In the genomic region with DNA sequence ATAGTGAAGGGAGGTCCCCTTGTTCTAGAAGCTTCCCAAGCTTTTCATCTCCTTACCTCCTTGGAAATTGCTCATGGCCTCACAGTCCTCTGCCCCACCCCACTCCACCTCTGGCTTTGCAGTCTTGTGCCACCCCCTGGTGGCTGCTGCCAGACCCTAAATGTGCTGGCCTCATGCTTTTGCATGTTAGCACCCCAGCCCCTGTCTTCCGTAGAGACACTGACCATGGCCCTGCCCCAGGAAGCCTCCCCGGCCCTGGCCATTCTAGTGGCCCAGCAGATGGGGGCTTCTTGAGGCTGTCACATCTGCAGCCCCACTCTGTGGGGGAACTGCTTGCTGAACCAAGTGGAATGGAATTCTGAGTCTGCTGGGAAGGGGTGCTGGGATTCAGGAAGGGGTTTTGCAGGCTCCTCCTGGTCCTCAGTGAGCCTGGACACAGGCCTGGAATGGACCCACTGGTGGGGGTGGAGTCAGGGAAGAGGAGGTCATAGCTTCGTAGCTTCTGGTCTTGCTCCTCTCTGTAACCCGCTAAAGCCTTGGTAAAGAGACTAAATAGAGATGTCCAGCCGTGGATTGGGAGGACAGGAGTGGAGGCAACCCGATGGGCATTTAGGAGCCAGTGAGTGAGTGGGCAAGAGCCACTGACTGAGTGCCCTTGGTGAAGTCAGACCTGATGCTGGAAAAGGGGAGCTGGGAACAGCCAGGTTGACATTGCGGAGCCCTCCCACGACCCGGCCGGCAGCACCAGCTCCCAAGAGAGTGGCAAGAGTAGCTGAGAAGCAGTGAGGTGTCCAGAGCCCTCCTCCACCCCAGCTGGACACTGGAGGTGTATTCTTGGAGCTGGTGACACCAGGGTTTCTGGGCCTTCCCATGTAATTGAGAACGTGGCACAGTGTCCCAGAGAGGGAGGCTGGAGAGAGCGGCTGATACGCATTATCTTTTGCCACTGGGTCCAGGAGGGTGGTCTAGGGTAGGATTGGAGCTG, we compare ENCODE assay signal across 9 cellular contexts. TPM values are rescaled to one million over a fixed set of nuclear protein-coding genes. Genes with fewer than 3 reads are reported as not detected.
DNase-seq lines count a peak whose midpoint lies in the region; TF ChIP-seq lines count a peak whose summit lies in the region.
"Had no signal": no experiment of that assay in that cellular context is flagged by ENCODE, and none has a peak within 500 bp of the region (broad histone marks: within the 10 kb centered on the region; RNA-seq: fewer than 3 reads in every experiment).

No MANE protein-coding gene starts in this region.

- H3K4me2 ChIP-seq in PC-9, result no peak overlapping the region

- H3K4me3 ChIP-seq in GM12865 (ENCODE audit: low read depth, low read length) (no peak overlapping the region), PC-9 (no peak overlapping the region)

- H3K9me2 ChIP-seq in PC-9 (ENCODE audit: insufficient read depth), result no peaks in the 10 kb centered on the region

- intact Hi-C loops in Calu3 (cut with micrococcal nuclease; ENCODE audit: unreplicated experiment), result loop anchor here (1.0 kb wide), 1 partner anchor 24 kb away; no protein-coding TSS in a partner anchor
- intact Hi-C loops in PC-9 (cut with micrococcal nuclease; ENCODE audit: unreplicated experiment), result no loop called here

- H2AFZ ChIP-seq in PC-9, result no peak overlapping the region

- CTCF ChIA-PET in Calu3 (lab: Charles Lee), result no interaction called here
- CTCF ChIA-PET in PC-9 (lab: Charles Lee), result interaction anchor here (0.6 kb wide), 2 partner anchors 322 to 675 kb away, joined by 3 to 8 read pairs; no protein-coding TSS in a partner anchor

- TF ChIP-seq CTCF in Calu3 (IDR thresholded peaks at IDR 0.05; ENCODE audit: unreplicated experiment) (peak; percentile 17), GM12865 (IDR thresholded peaks at IDR 0.05; ENCODE audit: insufficient read depth, low read depth, low read length, missing control alignments) (peak; percentile 35), PC-9 (conservative IDR thresholded peaks at IDR 0.05) (peak; percentile 44)

- no peak overlapping the region for H3K27ac ChIP-seq in PC-9

- H3K36me3 Mint-ChIP-seq in Calu3 (ENCODE audit: insufficient read depth, unreplicated experiment), result no peaks in the 10 kb centered on the region

- H3K27ac Mint-ChIP-seq in Calu3 (ENCODE audit: unreplicated experiment), result no peak overlapping the region

- H3K9me3 ChIP-seq in PC-9 (ENCODE audit: insufficient read depth, low read depth), result no peaks in the 10 kb centered on the region

- H3F3A ChIP-seq in PC-9 (ENCODE audit: insufficient read depth, low read depth), result no peaks in the 10 kb centered on the region

- no peaks in the 10 kb centered on the region for H3K4me1 Mint-ChIP-seq in Calu3 (ENCODE audit: low read depth, unreplicated experiment)

- no peaks in the 10 kb centered on the region for H3K9me3 Mint-ChIP-seq in Calu3 (ENCODE audit: low read depth, unreplicated experiment)

- no peaks in the 10 kb centered on the region for H3K36me3 ChIP-seq in PC-9 (ENCODE audit: low read depth)

- peaks cover 99% of the 10 kb centered on the region for H3K27me3 ChIP-seq in PC-9 (ENCODE audit: insufficient read depth, low read depth)

- H3K4me1 ChIP-seq in PC-9 (replicated peaks; ENCODE audit: insufficient read depth), result no peaks in the 10 kb centered on the region

- DNase-seq in Calu3, result peak; percentile 35
- peak; percentile 41 for DNase-seq in GM12865 (ENCODE audit: low read depth)
- DNase-seq in PC-9, result peak in 1 of 2 experiments; percentile 23
- peak; percentile 68 for DNase-seq in iPS-NIHi7 (ENCODE audit: extremely low spot score)
- DNase-seq in dedifferentiated amniotic fluid mesenchymal stem cell (ENCODE audit: extremely low spot score), result no peak
- no peak for DNase-seq in effector CD4-positive, alpha-beta T cell
- no peak for DNase-seq in SKM-1 (lab: John Stamatoyannopoulos, UW; ENCODE audit: unreplicated experiment)

- no peaks in the 10 kb centered on the region for H4K20me1 ChIP-seq in PC-9 (ENCODE audit: insufficient read depth)

- H3K4me3 Mint-ChIP-seq in Calu3 (ENCODE audit: low read depth, unreplicated experiment), result no peak overlapping the region

- no TSS peak for BruUV-seq in Calu3 (replicated peaks; lab: Mats Ljungman, UMichigan)
- BruUV-seq in PC-9 (replicated peaks; lab: Mats Ljungman, UMichigan), result no TSS peak

- POLR2A ChIA-PET in PC-9 (lab: Charles Lee; ENCODE audit: unreplicated experiment), result no interaction called here

- H3K79me2 ChIP-seq in PC-9 (ENCODE audit: low read depth), result no peaks in the 10 kb centered on the region

- H3K27me3 Mint-ChIP-seq in Calu3 (ENCODE audit: unreplicated experiment), result peaks cover 100% of the 10 kb centered on the region

RNA-seq across cellular contexts. Expression of a gene that starts 20.9 kb away (rescaled TPM):
- total RNA-seq in Calu3 (2022) (not detected in 2 replicates), PC-9 (2021) (not detected in 2 replicates)
- total RNA-seq: endothelial cell of umbilical vein, NCI-H460 had no signal

Comparison
In these comparisons a context has a peak if more than half of its experiments do, and no peak if none do; other contexts are left out.
1. DNase-seq: peak in Calu3 (single experiment), GM12865 (single experiment) and iPS-NIHi7 (single experiment); none in dedifferentiated amniotic fluid mesenchymal stem cell (single experiment), effector CD4-positive, alpha-beta T cell (single experiment) and SKM-1 (single experiment).
2. Peak in every context shown above with its lines, with median percentiles within 50 percentile points of each other: CTCF ChIP-seq.